Comparison of ENCODE assay signal across 1 cellular context in genomic region chr17:16516594-16517018, GRCh38.
A peak's percentile ranks its signal among the peaks of the same experiment; 100 is the strongest.
TF ChIP-seq lines count a peak whose summit lies in the region.

No MANE protein-coding gene starts in this region.

TF ChIP-seq in SK-N-SH, 30 proteins besides CTCF, POLR2A, EP300 and RAD21 (continued from another document):
- no peak for TF ChIP-seq ZBTB33 (IDR thresholded peaks at IDR 0.05; ENCODE audit: borderline replicate concordance, low read depth)
- no peak for TF ChIP-seq NRF1 (IDR thresholded peaks at IDR 0.05; ENCODE audit: low read depth, low read length)
- no peak for TF ChIP-seq EZH2phosphoT487 (IDR thresholded peaks at IDR 0.05; ENCODE audit: borderline replicate concordance, low read depth)
- no peak for TF ChIP-seq MXI1 (IDR thresholded peaks at IDR 0.05; ENCODE audit: low read depth, low read length)
- no peak for TF ChIP-seq RCOR1 (IDR thresholded peaks at IDR 0.05; ENCODE audit: low read length)
- TF ChIP-seq GATA2 (CRISPR knock-in tag; IDR thresholded peaks at IDR 0.05) = no peak
- peak; percentile 73 for TF ChIP-seq JUND (IDR thresholded peaks at IDR 0.05)
- TF ChIP-seq TAF1 (IDR thresholded peaks at IDR 0.05; ENCODE audit: borderline replicate concordance, low read depth, low read length) = no peak
- peak; percentile 46; the same call in 1 of the 2 replicates for TF ChIP-seq MAX (IDR thresholded peaks at IDR 0.05; ENCODE audit: low read depth)
- TF ChIP-seq TCF12 (IDR thresholded peaks at IDR 0.05) = 0 out of 2 replicates have a peak, but pooled peaks have one; percentile 3
- no peak; the same call in 1 of the 2 replicates for TF ChIP-seq PBX3 (IDR thresholded peaks at IDR 0.05)
- no peak for TF ChIP-seq CHD2 (IDR thresholded peaks at IDR 0.05; ENCODE audit: low read length, partially characterized antibody)
- no peak for TF ChIP-seq ELF1 (IDR thresholded peaks at IDR 0.05)
- TF ChIP-seq FOXJ3 (CRISPR knock-in tag; IDR thresholded peaks at IDR 0.05) = no peak
- TF ChIP-seq GABPA (IDR thresholded peaks at IDR 0.05; ENCODE audit: low read depth) = peak; percentile 53
- TF ChIP-seq MEF2A (IDR thresholded peaks at IDR 0.05; ENCODE audit: borderline replicate concordance, low read depth) = no peak
- no peak for TF ChIP-seq SMC3 (IDR thresholded peaks at IDR 0.05; ENCODE audit: low read depth, low read length)
- no peak for TF ChIP-seq USF2 (IDR thresholded peaks at IDR 0.05; ENCODE audit: borderline replicate concordance, low read depth, low read length)
- 0 out of 2 replicates have a peak, but pooled peaks have one; percentile 20 for TF ChIP-seq SIN3A (IDR thresholded peaks at IDR 0.05; ENCODE audit: borderline replicate concordance, low read depth, low read length)
TF ChIP-seq in SK-N-SH: peak in this region for 8.
